ENCODE assay signal across 1 cellular context in genomic region chr3:58659051-58659675, GRCh38.
TF ChIP-seq lines count a peak whose summit lies in the region.

No MANE protein-coding gene starts in this region.

TF ChIP-seq in H1, 55 proteins besides CTCF, POLR2A, EP300 and RAD21:
- TF ChIP-seq FOSL1 (IDR thresholded peaks at IDR 0.05; ENCODE audit: insufficient read depth, low read depth, low read length) (no peak), YY1 (IDR thresholded peaks at IDR 0.05; ENCODE audit: low read depth, low read length) (0 out of 2 replicates have a peak, but pooled peaks have one; percentile 18)
TF ChIP-seq in H1: peak in this region for 1.
